In the genomic region with DNA sequence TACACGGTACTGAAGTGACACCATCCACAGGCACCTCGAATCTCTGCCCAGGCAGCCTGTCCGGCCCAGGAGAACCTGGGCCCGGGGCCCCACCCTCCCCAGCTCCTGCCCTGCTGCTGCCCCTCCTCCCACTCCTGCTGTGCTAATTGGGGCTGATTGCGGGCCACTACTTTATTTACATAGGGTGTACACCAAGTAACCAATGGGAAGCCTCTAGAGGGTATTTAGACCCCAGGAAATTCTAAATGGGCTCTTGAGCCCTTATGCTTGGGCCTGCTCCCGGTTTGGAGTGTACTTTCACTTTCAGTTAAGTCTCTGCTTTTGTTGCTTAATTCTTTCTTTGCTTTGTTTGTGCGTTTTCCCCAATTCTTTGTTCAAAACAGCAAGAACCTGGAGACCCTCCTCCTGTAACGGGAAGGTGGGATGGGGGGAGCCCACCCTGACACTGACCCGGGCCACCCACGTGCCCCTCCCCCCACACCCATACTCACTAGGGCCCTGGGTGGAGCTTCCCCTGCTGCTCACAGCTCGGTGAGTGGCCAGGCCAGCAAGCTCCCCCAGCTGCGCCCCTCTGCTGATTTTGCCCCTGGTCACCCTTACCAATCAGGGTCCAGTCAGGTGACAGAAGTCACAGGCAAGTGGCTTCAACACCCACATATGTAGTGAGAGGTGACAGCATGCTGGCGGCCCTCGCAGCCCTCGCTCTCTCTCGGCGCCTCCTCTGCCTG, we compare ENCODE assay signal across 9 cellular contexts. TPM values are rescaled to one million over a fixed set of nuclear protein-coding genes. Genes with fewer than 3 reads are reported as not detected.
DNase-seq lines count a peak whose midpoint lies in the region; ATAC-seq, FAIRE-seq and TF ChIP-seq lines count a peak whose summit lies in the region.
"Had no signal": no experiment of that assay in that cellular context is flagged by ENCODE, and none has a peak within 500 bp of the region (broad histone marks: within the 10 kb centered on the region; RNA-seq: fewer than 3 reads in every experiment).

No MANE protein-coding gene starts in this region.

- no peaks in the 10 kb centered on the region for H3K79me2 ChIP-seq in GM12878 (ENCODE audit: control insufficient read depth, insufficient read depth, low read length)

- RAD21 ChIA-PET in GM12878 (lab: Charles Lee; ENCODE audit: unreplicated experiment), result interaction anchor here (0.6 kb wide), 1 partner anchor 177 kb away, joined by 4 read pairs; no protein-coding TSS in a partner anchor

- no peak for TF ChIP-seq EP300 in GM12878 (IDR thresholded peaks at IDR 0.05; ENCODE audit: borderline replicate concordance in 1 of 2, control insufficient read depth in 1 of 2, low read depth in 2 of 2, low read length in 2 of 2)

- SMC1A ChIA-PET in GM12878 (lab: Charles Lee; ENCODE audit: uncharacterized antibody, unreplicated experiment), result no interaction called here

- H3K4me2 ChIP-seq in GM12878 (ENCODE audit: control insufficient read depth, insufficient read depth), result no peak overlapping the region; the same call in 1 of the 2 replicates

- POLR2A ChIA-PET in GM12878 (lab: Charles Lee), result no interaction called here

- no peak for TF ChIP-seq CTCF in NB4 (IDR thresholded peaks at IDR 0.05; ENCODE audit: low read depth, low read length)
- TF ChIP-seq CTCF in GM12878 (IDR thresholded peaks at IDR 0.05 in 2 of 3, conservative IDR thresholded peaks at IDR 0.05 in 1 of 3; ENCODE audit: control insufficient read depth in 2 of 3, extremely low read depth in 1 of 3, insufficient read depth in 1 of 3, low read depth in 3 of 3, low read length in 3 of 3), result no peak

- CTCF ChIA-PET in GM12878 (lab: Yijun Ruan, JAX), result no interaction called here

- H3K9ac ChIP-seq in GM12878 (ENCODE audit: control insufficient read depth, insufficient read depth, low read length), result no peak overlapping the region

- H3K9me3 ChIP-seq in GM12878 (replicated peaks; ENCODE audit: control insufficient read depth, insufficient read depth, low read length), result no peaks in the 10 kb centered on the region; the same call in 2 of the 3 replicates

- H3K27me3 ChIP-seq in GM12878 (replicated peaks in 1 of 2; ENCODE audit: control insufficient read depth in 2 of 2, insufficient read depth in 2 of 2, low read length in 1 of 2), result no peaks in the 10 kb centered on the region

- 77% methylated on average over 14 of the region's 17 CpGs for WGBS in GM12878 (ENCODE audit: insufficient coverage, insufficient replicate concordance, low lambda C conversion rate, missing lambda C conversion rate)

- no peak for TF ChIP-seq POLR2A in NB4 (IDR thresholded peaks at IDR 0.05; ENCODE audit: extremely low read depth, insufficient read length)
- no peak for TF ChIP-seq POLR2A in GM12878 (IDR thresholded peaks at IDR 0.05; ENCODE audit: low read depth, low read length)

- peak; percentile 67 for DNase-seq in DMS 273 (lab: John Stamatoyannopoulos, UW; ENCODE audit: unreplicated experiment)
- DNase-seq in NB4 (ENCODE audit: low read depth), result peak; percentile 52
- no peak for DNase-seq in GM12878 (ENCODE audit: low read depth, low spot score)
- peak; percentile 49 to 64 for DNase-seq in lung microvascular endothelial cell (ENCODE audit: low read depth in 2 of 2)
- no peak for DNase-seq in stimulated activated CD4-positive, alpha-beta T cell treated with anti-CD3 and anti-CD28 coated beads, Interleukin-12 subunit alpha, Interleukin-12 subunit beta, amount 100 ng/mL, for 4 hours
- DNase-seq in stimulated activated CD4-positive, alpha-beta T cell treated with anti-CD3 and anti-CD28 coated beads, Interleukin-4, amount 100 ng/mL, for 1 hour, result no peak
- DNase-seq: naive B cell had no signal

- no peak for FAIRE-seq in GM12878 (lab: Jason Lieb, UNC)

- H3K36me3 ChIP-seq in GM12878 (ENCODE audit: control insufficient read depth in 2 of 2, insufficient read depth in 2 of 2, low read length in 1 of 2), result no peaks in the 10 kb centered on the region

- intact Hi-C loops in GM12878 (cut with micrococcal nuclease; ENCODE audit: unreplicated experiment), result no loop called here

- H3K4me1 ChIP-seq in GM12878 (ENCODE audit: control insufficient read depth, insufficient read depth, low read length), result no peaks in the 10 kb centered on the region

- ATAC-seq in GM12878, result peak; percentile 18; the same call in 2 of the 3 replicates
- no peak for ATAC-seq in HG03097 (IDR thresholded peaks at IDR 0.05; ENCODE audit: low FRiP score, unreplicated experiment)
- no peak for ATAC-seq in GM21529 (IDR thresholded peaks at IDR 0.05; ENCODE audit: unreplicated experiment)

- H3K4me3 ChIP-seq in NB4 (ENCODE audit: low read depth, low read length) (peak overlapping the region; percentile 63), GM12878 (no peak overlapping the region)

- TF ChIP-seq RAD21 in GM12878 (IDR thresholded peaks at IDR 0.05; ENCODE audit: insufficient read depth, low read depth, low read length), result no peak

- H4K20me1 ChIP-seq in GM12878 (ENCODE audit: control insufficient read depth, insufficient read depth), result no peaks in the 10 kb centered on the region

- H3K27ac ChIP-seq in GM12878 (ENCODE audit: control insufficient read depth, insufficient read depth), result no peak overlapping the region

- BruUV-seq in GM12878 (replicated peaks; lab: Mats Ljungman, UMichigan), result no TSS peak

- no peak overlapping the region for H2AFZ ChIP-seq in GM12878 (ENCODE audit: control insufficient read depth, low read depth, low read length)

- in situ Hi-C loops in GM12878 (cut with MboI), result no loop called here

TF ChIP-seq in GM12878, 131 proteins besides CTCF, POLR2A, EP300 and RAD21 (continues in another document):
- TF ChIP-seq LARP7 (IDR thresholded peaks at IDR 0.05) (no peak), ZNF207 (IDR thresholded peaks at IDR 0.05; ENCODE audit: borderline replicate concordance) (no peak), SMARCA5 (IDR thresholded peaks at IDR 0.05) (no peak)
- TF ChIP-seq, protein P1, sequence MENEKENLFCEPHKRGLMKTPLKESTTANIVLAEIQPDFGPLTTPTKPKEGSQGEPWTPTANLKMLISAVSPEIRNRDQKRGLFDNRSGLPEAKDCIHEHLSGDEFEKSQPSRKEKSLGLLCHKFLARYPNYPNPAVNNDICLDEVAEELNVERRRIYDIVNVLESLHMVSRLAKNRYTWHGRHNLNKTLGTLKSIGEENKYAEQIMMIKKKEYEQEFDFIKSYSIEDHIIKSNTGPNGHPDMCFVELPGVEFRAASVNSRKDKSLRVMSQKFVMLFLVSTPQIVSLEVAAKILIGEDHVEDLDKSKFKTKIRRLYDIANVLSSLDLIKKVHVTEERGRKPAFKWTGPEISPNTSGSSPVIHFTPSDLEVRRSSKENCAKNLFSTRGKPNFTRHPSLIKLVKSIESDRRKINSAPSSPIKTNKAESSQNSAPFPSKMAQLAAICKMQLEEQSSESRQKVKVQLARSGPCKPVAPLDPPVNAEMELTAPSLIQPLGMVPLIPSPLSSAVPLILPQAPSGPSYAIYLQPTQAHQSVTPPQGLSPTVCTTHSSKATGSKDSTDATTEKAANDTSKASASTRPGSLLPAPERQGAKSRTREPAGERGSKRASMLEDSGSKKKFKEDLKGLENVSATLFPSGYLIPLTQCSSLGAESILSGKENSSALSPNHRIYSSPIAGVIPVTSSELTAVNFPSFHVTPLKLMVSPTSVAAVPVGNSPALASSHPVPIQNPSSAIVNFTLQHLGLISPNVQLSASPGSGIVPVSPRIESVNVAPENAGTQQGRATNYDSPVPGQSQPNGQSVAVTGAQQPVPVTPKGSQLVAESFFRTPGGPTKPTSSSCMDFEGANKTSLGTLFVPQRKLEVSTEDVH (IDR thresholded peaks at IDR 0.05; ENCODE audit: low read depth, partially characterized antibody), result no peak

RNA-seq across cellular contexts. Expression of a gene that starts 9.4 kb away (rescaled TPM):
- total RNA-seq in GM12878 (2013; cell fraction: nucleolus; rRNA removed), result 3.8 and 5.0 TPM in 2 replicates
- total RNA-seq in GM12878 (2014; rRNA removed) (0.05 TPM in 1 of 2 replicates, not detected in the other), GM12878 (2014; rRNA removed; fragmentation: Illumina TruSeq; extraction: Trizol) (not detected in 2 replicates), GM12878 (2021) (0.31 TPM in 1 of 2 replicates, not detected in the other), lung microvascular endothelial cell (not detected in 2 replicates)
- polyA plus RNA-seq in GM12878 (2011; ENCODE audit: low read depth), result 0.09 TPM
- polyA plus RNA-seq in GM12878 (2011; rRNA removed) (0.04 and 0.35 TPM in 2 replicates), GM12878 (2014; fragmentation: Illumina TruSeq; extraction: Trizol) (0.06 and 0.11 TPM in 2 replicates), GM12878 (2014; fragmentation: Nextera tagmentation; extraction: Ambion mirVana) (not detected), GM12878 (2014; rRNA removed) (not detected in 2 replicates), GM12878 (2016; fragmentation: Nextera tagmentation; extraction: Ambion mirVana) (under 1 TPM in 1 of 2 experiments, not detected in 1; 0.12 TPM)
- 0.10 and 0.18 TPM in 2 replicates for polyA plus RNA-seq in GM12878 (2011; cell fraction: cytosol; rRNA removed)
- polyA plus RNA-seq in GM12878 (2011; cell fraction: nucleus; rRNA removed), result 0.75 and 1.0 TPM in 2 replicates
- 0.05 and 0.22 TPM in 2 replicates for polyA plus RNA-seq in GM12878 (2012)
- 0.51 and 0.77 TPM in 2 replicates for polyA minus RNA-seq in GM12878 (2011; rRNA and poly(A)+ RNA removed)
- polyA minus RNA-seq in GM12878 (2011; cell fraction: cytosol; rRNA and poly(A)+ RNA removed), result not detected in 2 replicates
- 0.73 and 1.5 TPM in 2 replicates for polyA minus RNA-seq in GM12878 (2011; cell fraction: nucleus; rRNA and poly(A)+ RNA removed)

RNA-seq across cellular contexts. Expression of a gene that starts 10.0 kb away (rescaled TPM):
- total RNA-seq in GM12878 (2013; cell fraction: nucleolus; rRNA removed), result 103 and 110 TPM in 2 replicates
- total RNA-seq in GM12878 (2014; rRNA removed) (17.8 and 18.0 TPM in 2 replicates), GM12878 (2014; rRNA removed; fragmentation: Illumina TruSeq; extraction: Trizol) (21.9 TPM in 2 replicates), GM12878 (2021) (16.0 and 17.1 TPM in 2 replicates), lung microvascular endothelial cell (8.7 and 11.9 TPM in 2 replicates)
- polyA plus RNA-seq in GM12878 (2011; ENCODE audit: low read depth), result 7.1 TPM
- polyA plus RNA-seq in GM12878 (2011; rRNA removed) (35.4 and 56.1 TPM in 2 replicates), GM12878 (2014; fragmentation: Illumina TruSeq; extraction: Trizol) (21.2 and 27.4 TPM in 2 replicates), GM12878 (2014; fragmentation: Nextera tagmentation; extraction: Ambion mirVana) (1 to 10 TPM; 8.4 to 8.6 TPM), GM12878 (2014; rRNA removed) (15.8 and 18.2 TPM in 2 replicates), GM12878 (2016; fragmentation: Nextera tagmentation; extraction: Ambion mirVana) (10 to 100 TPM; 22.8 to 23.7 TPM)
- 10.5 and 13.5 TPM in 2 replicates for polyA plus RNA-seq in GM12878 (2011; cell fraction: cytosol; rRNA removed)
- polyA plus RNA-seq in GM12878 (2011; cell fraction: nucleus; rRNA removed), result 84.6 and 111 TPM in 2 replicates
- polyA plus RNA-seq in GM12878 (2012), result 12.1 and 15.2 TPM in 2 replicates
- 22.4 and 27.7 TPM in 2 replicates for polyA minus RNA-seq in GM12878 (2011; rRNA and poly(A)+ RNA removed)
- 4.8 and 5.7 TPM in 2 replicates for polyA minus RNA-seq in GM12878 (2011; cell fraction: cytosol; rRNA and poly(A)+ RNA removed)
- 45.2 and 53.6 TPM in 2 replicates for polyA minus RNA-seq in GM12878 (2011; cell fraction: nucleus; rRNA and poly(A)+ RNA removed)

Comparison
In these comparisons a context has a peak if more than half of its experiments do, and no peak if none do; other contexts are left out.
1. DNase-seq: peak in DMS 273 (single experiment), NB4 (single experiment) and lung microvascular endothelial cell (2 of 2); none in GM12878 (single experiment), stimulated activated CD4-positive, alpha-beta T cell treated with anti-CD3 and anti-CD28 coated beads, Interleukin-12 subunit alpha, Interleukin-12 subunit beta, amount 100 ng/mL, for 4 hours (single experiment) and stimulated activated CD4-positive, alpha-beta T cell treated with anti-CD3 and anti-CD28 coated beads, Interleukin-4, amount 100 ng/mL, for 1 hour (single experiment).